14 cellular contexts compared by ENCODE assay signal in the genomic region with DNA sequence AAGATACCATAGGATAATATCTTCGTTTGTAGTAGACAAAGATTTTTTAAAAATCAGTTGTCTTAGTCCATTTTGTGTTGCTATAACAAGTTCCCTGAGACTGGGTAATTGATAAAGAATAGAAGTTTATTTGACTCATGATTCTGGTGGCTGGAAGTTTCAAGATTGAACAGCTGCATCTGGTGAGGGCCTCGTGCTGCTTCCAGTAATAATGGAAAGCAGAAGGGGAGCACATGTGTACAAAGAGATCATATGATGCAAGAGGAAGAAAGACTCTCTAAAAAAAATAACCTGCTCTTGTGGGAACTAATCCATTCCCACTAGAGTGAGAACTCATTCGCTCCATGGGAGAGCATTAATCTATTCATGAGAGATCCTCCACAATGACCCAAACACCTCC. TPM values are rescaled to one million over a fixed set of nuclear protein-coding genes. Genes with fewer than 3 reads are reported as not detected.
A peak's percentile ranks its signal among the peaks of the same experiment; 100 is the strongest.
DNase-seq lines count a peak whose midpoint lies in the region; ATAC-seq and TF ChIP-seq lines count a peak whose summit lies in the region.
"Had no signal": no experiment of that assay in that cellular context is flagged by ENCODE, and none has a peak within 500 bp of the region (broad histone marks: within the 10 kb centered on the region; RNA-seq: fewer than 3 reads in every experiment).

No MANE protein-coding gene starts in this region.

- no peaks in the 10 kb centered on the region for H3K36me3 ChIP-seq in adipocyte (ENCODE audit: control insufficient read depth, insufficient read depth, low read length, severe bottlenecking)
- no peaks in the 10 kb centered on the region for H3K36me3 ChIP-seq in tibial artery
- H3K36me3 ChIP-seq: BLaER1 treated with 17β-estradiol and CSF1 and Interleukin-3, amounts not matched to agents 10 nM and 100 nM; SJCRH30 had no signal

- intact Hi-C loops in tibial artery (cut with DNase I; ENCODE audit: low total_unique reads) = no loop called here

- no peak overlapping the region for H3K4me3 ChIP-seq in adipocyte (ENCODE audit: low read length)
- H3K4me3 ChIP-seq in tibial artery = no peak overlapping the region
- H3K4me3 ChIP-seq: BLaER1 treated with 17β-estradiol and CSF1 and Interleukin-3, amounts not matched to agents 10 nM and 100 nM; lung; SJCRH30 had no signal

- peak overlapping the region in 1 of 2 donors; percentile 88 for H3K27ac Mint-ChIP-seq in activated naive CD4-positive, alpha-beta T cell treated with anti-CD3 and anti-CD28 coated beads, Interleukin-2, amount 50 U/mL, for 72 hours

- no peak for TF ChIP-seq CTCF in tibial artery (IDR thresholded peaks at IDR 0.05)

- peaks cover 4% of the 10 kb centered on the region for H3K9me3 ChIP-seq in adipocyte (ENCODE audit: control insufficient read depth, low read length)
- H3K9me3 ChIP-seq in tibial artery = no peaks in the 10 kb centered on the region
- H3K9me3 ChIP-seq: SJCRH30 had no signal

- peak; percentile 11 to 93 for ATAC-seq in activated naive CD4-positive, alpha-beta T cell treated with anti-CD3 and anti-CD28 coated beads, Interleukin-2, amount 50 U/mL, for 72 hours
- ATAC-seq in stimulated activated naive CD8-positive, alpha-beta T cell treated with anti-CD3 and anti-CD28 coated beads, Interleukin-15, Interleukin-2, amounts not matched to agents 100 U/mL and 50 U/mL, for 24 hours = peak; percentile 28

- no peak overlapping the region for H3K27ac ChIP-seq in tibial artery
- H3K27ac ChIP-seq: SJCRH30 had no signal

- no peaks in the 10 kb centered on the region for H3K27me3 ChIP-seq in adipocyte (replicated peaks; ENCODE audit: control insufficient read depth, insufficient read depth, low read length)
- H3K27me3 ChIP-seq in tibial artery = no peaks in the 10 kb centered on the region
- H3K27me3 ChIP-seq: BLaER1 treated with 17β-estradiol and CSF1 and Interleukin-3, amounts not matched to agents 10 nM and 100 nM; SJCRH30 had no signal

- H3K9ac ChIP-seq in adipocyte (ENCODE audit: low read length) = no peak overlapping the region
- H3K9ac ChIP-seq: BLaER1 treated with 17β-estradiol and CSF1 and Interleukin-3, amounts not matched to agents 10 nM and 100 nM had no signal

- peaks cover 0 to 9% of the 10 kb centered on the region in 2 donors for H3K36me3 Mint-ChIP-seq in activated naive CD4-positive, alpha-beta T cell treated with anti-CD3 and anti-CD28 coated beads, Interleukin-2, amount 50 U/mL, for 72 hours

- no peaks in the 10 kb centered on the region for H3K4me1 ChIP-seq in adipocyte (ENCODE audit: control insufficient read depth, insufficient read depth, low read length)
- no peaks in the 10 kb centered on the region for H3K4me1 ChIP-seq in tibial artery
- H3K4me1 ChIP-seq: SJCRH30 had no signal

- no peak for DNase-seq in activated naive CD4-positive, alpha-beta T cell treated with anti-CD3 and anti-CD28 coated beads, Interleukin-2, amount 50 U/mL, for 72 hours (ENCODE audit: low spot score in 2 of 2)
- DNase-seq in activated naive CD4-positive, alpha-beta T cell treated with Interleukin-2 at 50 U/mL for 16 hours = no peak
- peak; percentile 3 for DNase-seq in NAMALWA (ENCODE audit: low spot score)
- peak; percentile 10 for DNase-seq in adipocyte (ENCODE audit: low read depth)
- DNase-seq in stimulated activated naive CD8-positive, alpha-beta T cell treated with anti-CD3 and anti-CD28 coated beads, Interleukin-15, Interleukin-2, amounts not matched to agents 100 U/mL and 50 U/mL, for 24 hours = no peak
- no peak for DNase-seq in hepatic stellate cell (ENCODE audit: low spot score)
- no peak for DNase-seq in tibial artery
- DNase-seq in Ammon's horn (ENCODE audit: low spot score) = no peak
- DNase-seq: amygdala; KG1; SJCRH30; stimulated activated CD4-positive, alpha-beta T cell treated with anti-CD3 and anti-CD28 coated beads, Interleukin-4, amount 100 ng/mL, for 1 hour had no signal

- H3K9me3 Mint-ChIP-seq in activated naive CD4-positive, alpha-beta T cell treated with anti-CD3 and anti-CD28 coated beads, Interleukin-2, amount 50 U/mL, for 72 hours = peaks cover 0 to 8% of the 10 kb centered on the region in 2 donors

RNA-seq across cellular contexts. Expression of a gene that starts 24.8 kb away (rescaled TPM):
- total RNA-seq in activated naive CD4-positive, alpha-beta T cell treated with anti-CD3 and anti-CD28 coated beads, Interleukin-2, amount 50 U/mL, for 72 hours = under 1 TPM in 1 of 2 donors, not detected in 1; 0.82 TPM
- total RNA-seq: SJCRH30 had no signal

Comparison
In these comparisons a context has a peak if more than half of its experiments do, and no peak if none do; other contexts are left out.
1. DNase-seq: peak in NAMALWA (single experiment) and adipocyte (single experiment); none in activated naive CD4-positive, alpha-beta T cell treated with anti-CD3 and anti-CD28 coated beads, Interleukin-2, amount 50 U/mL, for 72 hours (0 of 2), activated naive CD4-positive, alpha-beta T cell treated with Interleukin-2 at 50 U/mL for 16 hours (single experiment), stimulated activated naive CD8-positive, alpha-beta T cell treated with anti-CD3 and anti-CD28 coated beads, Interleukin-15, Interleukin-2, amounts not matched to agents 100 U/mL and 50 U/mL, for 24 hours (single experiment), hepatic stellate cell (single experiment), tibial artery (0 of 2) and Ammon's horn (single experiment).